In the genomic region with DNA sequence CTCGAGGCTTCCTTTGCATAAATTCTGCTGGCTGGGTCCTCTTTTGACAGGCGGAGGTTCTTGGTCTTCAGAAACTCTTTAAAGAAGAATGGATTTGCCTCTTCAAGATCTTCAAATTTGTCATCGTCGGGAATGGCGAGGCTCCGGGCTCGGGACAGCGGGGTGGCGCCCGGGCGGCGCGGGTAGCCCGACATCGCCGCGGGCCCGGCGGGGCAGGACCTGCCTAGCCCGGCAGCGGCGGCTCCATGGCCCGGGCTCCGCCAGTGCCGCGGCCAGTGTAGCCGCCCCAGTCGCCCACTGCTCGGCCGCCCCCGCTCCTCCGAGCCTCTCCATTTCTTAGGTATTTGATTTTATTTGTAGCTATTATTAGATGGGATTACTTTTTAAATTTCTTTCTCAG, we compare ENCODE assay signal across 4 cellular contexts. TPM values are rescaled to one million over a fixed set of nuclear protein-coding genes. Genes with fewer than 3 reads are reported as not detected.
"Had no signal": no experiment of that assay in that cellular context is flagged by ENCODE, and none has a peak within 500 bp of the region (broad histone marks: within the 10 kb centered on the region; RNA-seq: fewer than 3 reads in every experiment).

No MANE protein-coding gene starts in this region.

- ATAC-seq: GM12878 had no signal

- DNase-seq: GDM1, GF-D8 had no signal

- H3K4me3 ChIP-seq: GM12878 had no signal

RNA-seq across cellular contexts. Expression of gene TNN, which starts 22.1 kb away (rescaled TPM):
- total RNA-seq: G401 had no signal
